Comparison of ENCODE assay signal across 8 cellular contexts in the genomic region with DNA sequence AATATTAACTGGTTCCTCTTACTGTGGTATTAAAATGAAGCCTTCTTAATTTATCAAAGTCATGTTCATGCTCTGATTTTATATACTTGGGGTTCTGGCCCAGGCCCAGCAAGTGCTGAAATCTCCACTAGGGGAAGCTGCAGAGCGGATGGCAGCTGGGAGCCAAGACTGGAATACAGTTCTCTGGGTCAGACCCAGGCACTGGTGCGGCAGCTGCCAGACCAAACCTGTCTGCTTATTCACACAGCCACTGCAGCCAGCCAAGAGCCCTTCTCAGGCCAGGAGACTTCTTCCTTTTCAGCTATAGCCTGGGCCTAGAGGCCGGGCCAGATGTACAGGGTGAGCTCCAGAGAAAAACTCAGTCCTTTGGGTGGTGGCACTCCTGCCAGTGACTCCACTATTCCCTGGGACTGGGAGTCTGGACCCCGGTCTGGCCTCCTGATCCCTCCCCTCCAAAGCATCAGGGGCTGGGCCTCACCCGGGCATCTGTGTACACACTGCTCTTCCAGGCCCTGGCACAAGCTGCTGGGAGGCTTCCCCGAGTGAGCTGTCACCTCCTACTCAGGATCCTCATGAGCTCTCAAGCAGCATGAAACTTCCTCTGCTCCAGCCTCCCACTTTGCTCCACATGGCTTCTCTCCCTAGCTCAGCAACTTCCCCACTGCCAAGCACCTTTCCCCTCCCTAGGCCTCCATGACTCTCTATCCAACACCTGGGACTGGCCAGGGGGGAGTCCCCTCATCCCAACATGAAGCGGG. TPM values are rescaled to one million over a fixed set of nuclear protein-coding genes. Genes with fewer than 3 reads are reported as not detected.
A peak's percentile ranks its signal among the peaks of the same experiment; 100 is the strongest.
DNase-seq lines count a peak whose midpoint lies in the region; ATAC-seq and TF ChIP-seq lines count a peak whose summit lies in the region.

No MANE protein-coding gene starts in this region.

- intact Hi-C loops in natural killer cell (cut with micrococcal nuclease) = no loop called here

- no peaks in the 10 kb centered on the region for H3K9me3 Mint-ChIP-seq in natural killer cell
- H3K9me3 Mint-ChIP-seq in natural killer cell treated with Interleukin-12 subunit alpha and Interleukin-12 subunit beta and Interleukin-15 and Interleukin-18, amount 100 ng/mL, for 72 hours = no peaks in the 10 kb centered on the region

- H3K27me3 Mint-ChIP-seq in natural killer cell (ENCODE audit: low read depth in 2 of 2) = no peaks in the 10 kb centered on the region
- H3K27me3 Mint-ChIP-seq in natural killer cell treated with Interleukin-12 subunit alpha and Interleukin-12 subunit beta and Interleukin-15 and Interleukin-18, amount 100 ng/mL, for 72 hours = no peaks in the 10 kb centered on the region

- no peaks in the 10 kb centered on the region for H3K36me3 Mint-ChIP-seq in natural killer cell
- no peaks in the 10 kb centered on the region for H3K36me3 Mint-ChIP-seq in natural killer cell treated with Interleukin-12 subunit alpha and Interleukin-12 subunit beta and Interleukin-15 and Interleukin-18, amount 100 ng/mL, for 72 hours

- H3K4me1 Mint-ChIP-seq in natural killer cell = peaks cover 55 to 78% of the 10 kb centered on the region in 2 donors
- peaks cover 18 to 50% of the 10 kb centered on the region in 2 donors for H3K4me1 Mint-ChIP-seq in natural killer cell treated with Interleukin-12 subunit alpha and Interleukin-12 subunit beta and Interleukin-15 and Interleukin-18, amount 100 ng/mL, for 72 hours (ENCODE audit: low read depth in 2 of 2)

- no peak for TF ChIP-seq CTCF in natural killer cell (IDR thresholded peaks at IDR 0.05)

- DNase-seq in natural killer cell (no peak), cerebellar cortex (ENCODE audit: low spot score) (peak; percentile 58), medulla oblongata (ENCODE audit: extremely low spot score) (peak; percentile 43)
- no peak for DNase-seq in natural killer cell treated with Interleukin-12 subunit alpha and Interleukin-12 subunit beta and Interleukin-15 and Interleukin-18, amount 100 ng/mL, for 72 hours (ENCODE audit: low spot score)
- no peak for DNase-seq in activated T-cell treated with anti-CD3 and anti-CD28 coated beads, Interleukin-2, amount 50 U/mL, for 48 hours
- DNase-seq in stimulated activated CD4-positive, alpha-beta T cell treated with anti-CD3 and anti-CD28 coated beads, Interleukin-4, amount 100 ng/mL, for 1 hour = no peak

- H3K27ac Mint-ChIP-seq in natural killer cell = peak overlapping the region; percentile 73 to 86
- H3K27ac Mint-ChIP-seq in natural killer cell treated with Interleukin-12 subunit alpha and Interleukin-12 subunit beta and Interleukin-15 and Interleukin-18, amount 100 ng/mL, for 72 hours = peak overlapping the region in 1 of 2 donors; percentile 76

- ATAC-seq in natural killer cell = peak in 2 of 3 donors; percentile 26 to 40
- ATAC-seq in natural killer cell treated with Interleukin-12 subunit alpha and Interleukin-12 subunit beta and Interleukin-15 and Interleukin-18, amount 100 ng/mL, for 72 hours = no peak
- no peak for ATAC-seq in GM18502 (IDR thresholded peaks at IDR 0.05; ENCODE audit: poor library complexity, unreplicated experiment)
- no peak for ATAC-seq in GM18858 (IDR thresholded peaks at IDR 0.05; ENCODE audit: unreplicated experiment)

- no peak overlapping the region for H3K4me3 Mint-ChIP-seq in natural killer cell
- no peak overlapping the region for H3K4me3 Mint-ChIP-seq in natural killer cell treated with Interleukin-12 subunit alpha and Interleukin-12 subunit beta and Interleukin-15 and Interleukin-18, amount 100 ng/mL, for 72 hours

RNA-seq across cellular contexts. Expression of a gene that starts 24.4 kb away (rescaled TPM):
- 10 to 100 TPM; 76.0 to 84.9 (median 83.3) TPM for total RNA-seq in natural killer cell
- 10 to 100 TPM; 66.9 to 85.5 TPM for total RNA-seq in natural killer cell treated with Interleukin-12 subunit alpha and Interleukin-12 subunit beta and Interleukin-15 and Interleukin-18, amount 100 ng/mL, for 72 hours

RNA-seq across cellular contexts. Expression of a gene that starts 25.6 kb away (rescaled TPM):
- not detected for total RNA-seq in natural killer cell
- not detected for total RNA-seq in natural killer cell treated with Interleukin-12 subunit alpha and Interleukin-12 subunit beta and Interleukin-15 and Interleukin-18, amount 100 ng/mL, for 72 hours

RNA-seq across cellular contexts. Expression of a gene that starts 26.8 kb away (rescaled TPM):
- total RNA-seq in natural killer cell = under 1 TPM in 1 of 3 donors, not detected in 2; 0.50 TPM
- total RNA-seq in natural killer cell treated with Interleukin-12 subunit alpha and Interleukin-12 subunit beta and Interleukin-15 and Interleukin-18, amount 100 ng/mL, for 72 hours = not detected

RNA-seq across cellular contexts. Expression of a gene that starts 40.3 kb away (rescaled TPM):
- 1 to 10 TPM in 2 of 3 donors, under 1 TPM in 1; 0.88 to 2.5 (median 1.8) TPM for total RNA-seq in natural killer cell
- 1 to 10 TPM; 1.6 to 2.0 TPM for total RNA-seq in natural killer cell treated with Interleukin-12 subunit alpha and Interleukin-12 subunit beta and Interleukin-15 and Interleukin-18, amount 100 ng/mL, for 72 hours

Comparison
In these comparisons a context has a peak if more than half of its experiments do, and no peak if none do; other contexts are left out.
1. ATAC-seq: peak in natural killer cell (2 of 3); none in natural killer cell treated with Interleukin-12 subunit alpha and Interleukin-12 subunit beta and Interleukin-15 and Interleukin-18, amount 100 ng/mL, for 72 hours (0 of 2), GM18502 (single experiment) and GM18858 (single experiment).
2. DNase-seq: peak in cerebellar cortex (single experiment) and medulla oblongata (single experiment); none in natural killer cell (single experiment), natural killer cell treated with Interleukin-12 subunit alpha and Interleukin-12 subunit beta and Interleukin-15 and Interleukin-18, amount 100 ng/mL, for 72 hours (single experiment), activated T-cell treated with anti-CD3 and anti-CD28 coated beads, Interleukin-2, amount 50 U/mL, for 48 hours (0 of 2) and stimulated activated CD4-positive, alpha-beta T cell treated with anti-CD3 and anti-CD28 coated beads, Interleukin-4, amount 100 ng/mL, for 1 hour (single experiment).